22 cellular contexts compared by ENCODE assay signal in genomic region chr16:83403751-83404150, GRCh38.
A peak's percentile ranks its signal among the peaks of the same experiment; 100 is the strongest.
DNase-seq lines count a peak whose midpoint lies in the region; ATAC-seq, FAIRE-seq and TF ChIP-seq lines count a peak whose summit lies in the region.
"Had no signal": no experiment of that assay in that cellular context is flagged by ENCODE, and none has a peak within 500 bp of the region (broad histone marks: within the 10 kb centered on the region; RNA-seq: fewer than 3 reads in every experiment).

No MANE protein-coding gene starts in this region.

- no peak for TF ChIP-seq CTCF in RWPE2 (IDR thresholded peaks at IDR 0.05; ENCODE audit: poor library complexity, severe bottlenecking)
- TF ChIP-seq CTCF in epithelial cell of esophagus (IDR thresholded peaks at IDR 0.05; ENCODE audit: insufficient read depth, low read depth, low read length, missing control alignments): no peak
- TF ChIP-seq CTCF in nephron progenitor cell (IDR thresholded peaks at IDR 0.05): no peak
- no peak for TF ChIP-seq CTCF in gastrocnemius medialis (IDR thresholded peaks at IDR 0.05 in 4 of 5, conservative IDR thresholded peaks at IDR 0.05 in 1 of 5)

- no peak for FAIRE-seq in GM12891 (lab: Jason Lieb, UNC)
- FAIRE-seq: endometrium, G401.6, H1 had no signal

- peaks cover 4% of the 10 kb centered on the region for H3K9me3 Mint-ChIP-seq in nephron progenitor cell

- TF ChIP-seq POLR2A in GM12891 (IDR thresholded peaks at IDR 0.05; ENCODE audit: low read depth, low read length) (no peak), gastrocnemius medialis (IDR thresholded peaks at IDR 0.05) (no peak)

- no peaks in the 10 kb centered on the region for H3K36me3 Mint-ChIP-seq in nephron progenitor cell (ENCODE audit: low read depth)
- H3K36me3 Mint-ChIP-seq: memory B cell, natural killer cell had no signal

- in situ Hi-C loops in gastrocnemius medialis (cut with MboI; ENCODE audit: low sequenced_read_pairs in 4 of 4): no loop called here

- H3K36me3 ChIP-seq in RWPE2 (ENCODE audit: low read depth) (no peaks in the 10 kb centered on the region), gastrocnemius medialis (no peaks in the 10 kb centered on the region)
- H3K36me3 ChIP-seq: BE2C, prostate gland had no signal

- H3K27me3 ChIP-seq in RWPE2 (ENCODE audit: insufficient read depth, poor library complexity, severe bottlenecking): no peaks in the 10 kb centered on the region
- H3K27me3 ChIP-seq in gastrocnemius medialis: no peaks in the 10 kb centered on the region
- H3K27me3 ChIP-seq: BE2C had no signal

- peaks cover 37% of the 10 kb centered on the region for H3K4me1 ChIP-seq in RWPE2 (ENCODE audit: insufficient read depth, poor library complexity, severe bottlenecking)
- no peaks in the 10 kb centered on the region for H3K4me1 ChIP-seq in gastrocnemius medialis
- H3K4me1 ChIP-seq: BE2C, prostate gland had no signal

- H3K4me3 Mint-ChIP-seq in nephron progenitor cell: no peak overlapping the region
- H3K4me3 Mint-ChIP-seq: memory B cell, natural killer cell had no signal

- peaks cover 52% of the 10 kb centered on the region for H3K4me1 Mint-ChIP-seq in nephron progenitor cell
- H3K4me1 Mint-ChIP-seq: memory B cell, natural killer cell had no signal

- no peak overlapping the region for H3K4me3 ChIP-seq in RWPE2 (ENCODE audit: severe bottlenecking)
- no peak overlapping the region for H3K4me3 ChIP-seq in epithelial cell of esophagus (ENCODE audit: low read length)
- H3K4me3 ChIP-seq in gastrocnemius medialis: no peak overlapping the region
- H3K4me3 ChIP-seq: prostate gland had no signal

- H3K27ac ChIP-seq in RWPE2 (ENCODE audit: poor library complexity, severe bottlenecking) (peak overlapping the region; percentile 97), gastrocnemius medialis (no peak overlapping the region)
- H3K27ac ChIP-seq: HL-60, prostate gland had no signal

- DNase-seq in GM03348 (ENCODE audit: low spot score): peak; percentile 63
- DNase-seq in RWPE2 (ENCODE audit: low spot score): no peak
- peak; percentile 91 for DNase-seq in epithelial cell of esophagus (ENCODE audit: low read depth)
- no peak for DNase-seq in nephron progenitor cell
- DNase-seq in GM12891 (ENCODE audit: insufficient read length, low spot score): no peak
- DNase-seq in gastrocnemius medialis: no peak
- no peak for DNase-seq in NCI-H1417 (lab: John Stamatoyannopoulos, UW)
- DNase-seq: BE2C, Calu3, head of caudate nucleus, Kasumi-1, natural killer cell, NCI-H1436, NCI-H446 treated with DMSO at 0.1 percent for 48 hours, SIG-M5 had no signal

- no peaks in the 10 kb centered on the region for H3K9me3 ChIP-seq in RWPE2 (ENCODE audit: severe bottlenecking)
- no peaks in the 10 kb centered on the region for H3K9me3 ChIP-seq in gastrocnemius medialis
- H3K9me3 ChIP-seq: BE2C, prostate gland had no signal

- ATAC-seq in RWPE2 (ENCODE audit: low read depth) (peak; percentile 67), HG03108 (IDR thresholded peaks at IDR 0.05; ENCODE audit: unreplicated experiment) (no peak), gastrocnemius medialis (no peak)
- ATAC-seq: natural killer cell had no signal

- H3K27me3 Mint-ChIP-seq in nephron progenitor cell (ENCODE audit: low read depth, poor library complexity): peaks cover 11% of the 10 kb centered on the region

- intact Hi-C loops in gastrocnemius medialis (cut with DNase I; ENCODE audit: low total_unique reads): no loop called here

- H3K27ac Mint-ChIP-seq in nephron progenitor cell: peak overlapping the region; percentile 22
- H3K27ac Mint-ChIP-seq: memory B cell, natural killer cell had no signal

TF ChIP-seq in GM12891, 5 proteins besides CTCF, POLR2A, EP300 and RAD21:
- TF ChIP-seq PAX5 (IDR thresholded peaks at IDR 0.05; ENCODE audit: insufficient read depth, low read length, severe bottlenecking) (no peak), SPI1 (IDR thresholded peaks at IDR 0.05; ENCODE audit: low read depth, low read length) (no peak), POU2F2 (IDR thresholded peaks at IDR 0.05; ENCODE audit: low read depth, low read length) (no peak), TAF1 (IDR thresholded peaks at IDR 0.05; ENCODE audit: low read depth, low read length) (no peak), POLR2AphosphoS5 (IDR thresholded peaks at IDR 0.05; ENCODE audit: low read depth, low read length) (no peak)

Comparison
In these comparisons a context has a peak if more than half of its experiments do, and no peak if none do; other contexts are left out.
1. DNase-seq: peak in GM03348 (single experiment) and epithelial cell of esophagus (single experiment); none in RWPE2 (single experiment), nephron progenitor cell (single experiment), GM12891 (single experiment), gastrocnemius medialis (0 of 2) and NCI-H1417 (0 of 3).